In the genomic region with DNA sequence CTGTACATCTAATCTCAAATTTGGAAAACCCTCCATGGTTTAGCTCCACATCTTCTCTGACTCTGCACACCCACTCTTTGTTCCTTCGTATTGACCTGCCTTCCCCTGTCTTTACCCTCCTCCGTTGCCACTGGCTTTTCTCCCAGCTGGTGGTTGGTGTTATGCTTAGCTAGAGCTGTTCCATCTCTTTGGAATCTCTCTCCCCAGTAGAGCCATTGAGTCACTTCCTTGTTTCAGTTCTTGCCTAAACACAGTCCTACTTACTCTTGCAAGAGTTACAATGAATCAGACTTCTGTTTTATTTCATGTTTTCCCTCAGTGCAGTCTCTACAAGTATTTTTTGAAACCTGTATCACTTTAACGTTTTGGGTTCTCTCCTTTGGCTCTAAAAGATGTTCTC, we compare ENCODE assay signal across 10 cellular contexts.
DNase-seq lines count a peak whose midpoint lies in the region; TF ChIP-seq lines count a peak whose summit lies in the region.
"Had no signal": no experiment of that assay in that cellular context is flagged by ENCODE, and none has a peak within 500 bp of the region (broad histone marks: within the 10 kb centered on the region; RNA-seq: fewer than 3 reads in every experiment).

No MANE protein-coding gene starts in this region.

- H3K36me3 ChIP-seq in osteoblast (ENCODE audit: insufficient read depth, low read length) = no peaks in the 10 kb centered on the region

- no peaks in the 10 kb centered on the region for H3K9me3 ChIP-seq in osteoblast (ENCODE audit: low read depth, low read length)

- no peak overlapping the region for H3K4me3 Mint-ChIP-seq in mesothelial cell of epicardium

- H3K27ac Mint-ChIP-seq in mesothelial cell of epicardium = no peak overlapping the region

- peaks cover 7% of the 10 kb centered on the region for H3K79me2 ChIP-seq in osteoblast (ENCODE audit: insufficient read depth, low read length)

- H3K36me3 Mint-ChIP-seq in mesothelial cell of epicardium = peaks cover 11% of the 10 kb centered on the region

- no peak overlapping the region for H2AFZ ChIP-seq in osteoblast (ENCODE audit: low read length)

- H3K4me3 ChIP-seq in osteoblast (ENCODE audit: insufficient read depth, low read length) = no peak overlapping the region

- H3K27me3 ChIP-seq in osteoblast (ENCODE audit: insufficient read depth, low read length) = no peaks in the 10 kb centered on the region

- in situ Hi-C loops in Caki2 (cut with HindIII; ENCODE audit: low pct_unique_long_range_greater_than_20kb, low sequenced_read_pairs) = no loop called here

- DNase-seq in Caki2 (ENCODE audit: low read depth) = peak; percentile 53
- peak; percentile 95 for DNase-seq in RPMI7951 (ENCODE audit: low read depth)
- DNase-seq in fibroblast of peridontal ligament (ENCODE audit: extremely low read depth) = peak; percentile 98
- DNase-seq in osteoblast (ENCODE audit: insufficient read length, low spot score, missing footprints) = peak; percentile 87
- no peak for DNase-seq in stimulated activated CD4-positive, alpha-beta T cell treated with anti-CD3 and anti-CD28 coated beads, Interleukin-2, amount 100 ng/mL, for 24 hours
- no peak for DNase-seq in DMS 273 (lab: John Stamatoyannopoulos, UW; ENCODE audit: unreplicated experiment)
- DNase-seq in HuH-7.5 (ENCODE audit: low spot score) = no peak
- no peak for DNase-seq in mesothelial cell of epicardium (ENCODE audit: low spot score in 2 of 2, unreplicated experiment in 2 of 2)
- DNase-seq: activated T-cell treated with anti-CD3 and anti-CD28 coated beads, Interleukin-2, amount 50 U/mL, for 1 hour; NCI-H524 had no signal

- H4K20me1 ChIP-seq in osteoblast (ENCODE audit: insufficient read depth, low read length) = no peaks in the 10 kb centered on the region

- H3K9me3 Mint-ChIP-seq in mesothelial cell of epicardium = no peaks in the 10 kb centered on the region

- TF ChIP-seq CTCF in osteoblast (IDR thresholded peaks at IDR 0.05; ENCODE audit: extremely low read depth, low read depth, low read length) = no peak
- TF ChIP-seq CTCF in mesothelial cell of epicardium (IDR thresholded peaks at IDR 0.05; ENCODE audit: unreplicated experiment) = no peak

- peak overlapping the region; percentile 97 for H3K27ac ChIP-seq in osteoblast (ENCODE audit: low read depth, low read length)

- no peaks in the 10 kb centered on the region for H3K27me3 Mint-ChIP-seq in mesothelial cell of epicardium (ENCODE audit: low read depth)

- H3K4me1 Mint-ChIP-seq in mesothelial cell of epicardium = peaks cover 24% of the 10 kb centered on the region

- peaks cover 74% of the 10 kb centered on the region for H3K4me1 ChIP-seq in osteoblast (ENCODE audit: insufficient read depth, low read length)

- H3K4me2 ChIP-seq in osteoblast (ENCODE audit: insufficient read depth, low read length) = peak overlapping the region; percentile 7

Comparison
In these comparisons a context has a peak if more than half of its experiments do, and no peak if none do; other contexts are left out.
1. DNase-seq: peak in Caki2 (single experiment), RPMI7951 (single experiment), fibroblast of peridontal ligament (single experiment) and osteoblast (single experiment); none in stimulated activated CD4-positive, alpha-beta T cell treated with anti-CD3 and anti-CD28 coated beads, Interleukin-2, amount 100 ng/mL, for 24 hours (0 of 2), DMS 273 (single experiment), HuH-7.5 (single experiment) and mesothelial cell of epicardium (0 of 2).